In the genomic region with DNA sequence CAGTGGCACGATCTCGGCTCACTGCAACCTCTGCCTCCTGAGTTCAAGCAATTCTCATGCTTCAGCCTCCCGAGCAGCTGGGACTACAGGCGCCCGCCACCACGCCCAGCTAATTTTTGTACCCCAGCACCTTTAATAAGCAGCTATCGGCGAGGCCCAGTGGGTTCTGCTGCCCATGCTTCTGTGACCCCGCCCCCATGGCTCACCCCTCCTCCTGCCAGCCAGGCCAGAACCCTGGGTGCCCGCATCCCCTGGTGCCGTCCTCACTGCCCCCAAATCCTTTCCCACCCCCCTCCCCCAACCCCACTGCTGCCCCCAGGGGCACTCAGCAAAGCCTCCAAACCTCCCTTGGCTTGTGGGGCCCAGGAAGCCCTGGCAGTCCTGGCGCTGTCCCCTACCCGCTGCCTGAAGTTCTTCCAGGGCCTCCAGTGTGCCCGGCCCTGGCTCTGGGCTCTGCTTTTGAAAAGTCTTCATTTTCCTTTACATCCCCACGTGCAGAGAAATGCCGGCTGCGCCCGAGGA, we compare ENCODE assay signal across 19 cellular contexts. TPM values are rescaled to one million over a fixed set of nuclear protein-coding genes. Genes with fewer than 3 reads are reported as not detected.
DNase-seq lines count a peak whose midpoint lies in the region; ATAC-seq and TF ChIP-seq lines count a peak whose summit lies in the region.
"Had no signal": no experiment of that assay in that cellular context is flagged by ENCODE, and none has a peak within 500 bp of the region (broad histone marks: within the 10 kb centered on the region; RNA-seq: fewer than 3 reads in every experiment).

No MANE protein-coding gene starts in this region.

- H3K9ac ChIP-seq in stomach smooth muscle (ENCODE audit: low read length in 2 of 2) = no peak overlapping the region

- no peak for TF ChIP-seq CTCF in dorsolateral prefrontal cortex (IDR thresholded peaks at IDR 0.05 in 54 of 56, conservative IDR thresholded peaks at IDR 0.05 in 2 of 56; ENCODE audit: low read depth in 1 of 56, partially characterized antibody in 56 of 56)

- no peak for ATAC-seq in Right ventricle myocardium superior (ENCODE audit: poor library complexity)

- H3K9me3 ChIP-seq in stomach smooth muscle (ENCODE audit: control insufficient read depth in 2 of 2, low read length in 2 of 2) = no peaks in the 10 kb centered on the region
- H3K9me3 ChIP-seq: MG63 had no signal

- H3K36me3 ChIP-seq in stomach smooth muscle (ENCODE audit: control insufficient read depth in 2 of 2, insufficient read depth in 2 of 2, low read length in 2 of 2) = no peaks in the 10 kb centered on the region
- H3K36me3 ChIP-seq: MG63 had no signal

- DNase-seq in Right ventricle myocardium superior = peak; percentile 38
- no peak for DNase-seq in cardiac septum (ENCODE audit: low spot score)
- no peak for DNase-seq in dorsolateral prefrontal cortex
- peak; percentile 3 for DNase-seq in medulla oblongata (ENCODE audit: extremely low spot score)
- no peak for DNase-seq in HuH-7.5 (ENCODE audit: low spot score)
- DNase-seq in SIG-M5 (lab: John Stamatoyannopoulos, UW) = no peak
- DNase-seq in activated T-cell treated with anti-CD3 and anti-CD28 coated beads, Interleukin-2, amount 50 U/mL, for 1 hour = no peak
- DNase-seq: GF-D8, HCEC 1CT, IMR-90, Karpas-422, MG63, NCI-H1092, NCI-H1694, NCI-H2107, NCI-H2227 treated with DMSO at 0.1 percent for 48 hours, NCI-H524 had no signal

- intact Hi-C loops in Right ventricle myocardium superior (cut with DNase I) = loop anchor here (5.0 kb wide), 1 partner anchor 46 kb away; no protein-coding TSS in a partner anchor
- intact Hi-C loops in cardiac septum (cut with DNase I) = loop anchor here (1.0 to 2.0 kb wide), 2 partner anchors 29 to 48 kb away; no protein-coding TSS in a partner anchor
- intact Hi-C loops in dorsolateral prefrontal cortex (cut with DNase I) = loop anchor here (1.0 to 10.0 kb wide), 2 partner anchors 48 to 153 kb away; no protein-coding TSS in a partner anchor

- peaks cover 90% of the 10 kb centered on the region for H3K4me1 ChIP-seq in stomach smooth muscle (ENCODE audit: control insufficient read depth, insufficient read depth, low read length)

- H3K4me3 ChIP-seq in dorsolateral prefrontal cortex (no peak overlapping the region), stomach smooth muscle (ENCODE audit: low read length in 2 of 2) (no peak overlapping the region)
- H3K4me3 ChIP-seq: MG63 had no signal

- H3K27me3 ChIP-seq in dorsolateral prefrontal cortex = no peaks in the 10 kb centered on the region
- no peaks in the 10 kb centered on the region for H3K27me3 ChIP-seq in stomach smooth muscle (ENCODE audit: control insufficient read depth in 1 of 2, insufficient read depth in 2 of 2, low read length in 2 of 2)
- H3K27me3 ChIP-seq: MG63 had no signal

- H3K27ac ChIP-seq in dorsolateral prefrontal cortex (peak overlapping the region in 53 of 59 donors; percentile 26 to 99 (median 95)), stomach smooth muscle (ENCODE audit: low read length) (peak overlapping the region; percentile 98)
- H3K27ac ChIP-seq: C4-2B had no signal

RNA-seq across cellular contexts. Expression of a gene that starts 14.5 kb away (rescaled TPM):
- total RNA-seq in Right ventricle myocardium superior (14.3 TPM), cardiac septum (20.1 TPM), dorsolateral prefrontal cortex (10 to 100 TPM; 25.3 to 45.6 (median 35.3) TPM)

RNA-seq across cellular contexts. Expression of a gene that starts 14.8 kb away (rescaled TPM):
- total RNA-seq in Right ventricle myocardium superior (60.6 TPM), cardiac septum (43.8 TPM), dorsolateral prefrontal cortex (10 to 100 TPM; 21.7 to 47.0 (median 35.6) TPM)

RNA-seq across cellular contexts. Expression of a gene that starts 19.0 kb away (rescaled TPM):
- total RNA-seq in Right ventricle myocardium superior (5.0 TPM), cardiac septum (5.2 TPM), dorsolateral prefrontal cortex (10 to 100 TPM in 119 of 120 experiments, 1 to 10 TPM in 1; 9.8 to 20.3 (median 14.3) TPM)

RNA-seq across cellular contexts. Expression of a gene that starts 25.4 kb away (rescaled TPM):
- total RNA-seq in Right ventricle myocardium superior (702 TPM), cardiac septum (327 TPM), dorsolateral prefrontal cortex (1,000 to 10,000 TPM; 1,109 to 2,418 (median 1,592) TPM)

Comparison
In these comparisons a context has a peak if more than half of its experiments do, and no peak if none do; other contexts are left out.
1. DNase-seq: peak in Right ventricle myocardium superior (single experiment) and medulla oblongata (single experiment); none in cardiac septum (single experiment), dorsolateral prefrontal cortex (0 of 10), HuH-7.5 (single experiment), SIG-M5 (single experiment) and activated T-cell treated with anti-CD3 and anti-CD28 coated beads, Interleukin-2, amount 50 U/mL, for 1 hour (single experiment).